12 cellular contexts compared by ENCODE assay signal in the genomic region with DNA sequence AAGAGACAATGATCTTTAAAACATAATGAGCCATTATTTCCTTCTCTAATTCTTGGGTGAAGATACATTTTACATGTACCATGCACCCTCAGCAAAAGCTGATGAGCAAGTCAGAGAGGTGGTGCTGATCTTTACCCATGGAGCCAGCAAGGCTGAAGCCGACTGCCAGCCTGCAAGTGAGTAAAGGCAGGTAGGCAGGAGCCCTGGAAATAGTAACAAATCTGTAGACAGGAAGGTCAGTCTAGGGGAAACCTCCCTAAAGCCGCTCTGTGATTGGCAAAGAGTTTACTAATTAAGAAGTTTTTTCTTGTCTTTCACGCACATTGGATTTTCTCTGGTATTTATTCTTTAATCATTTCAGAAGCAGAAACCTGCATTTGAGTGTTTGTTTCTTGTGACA.
"Had no signal": no experiment of that assay in that cellular context is flagged by ENCODE, and none has a peak within 500 bp of the region (broad histone marks: within the 10 kb centered on the region; RNA-seq: fewer than 3 reads in every experiment).

No MANE protein-coding gene starts in this region.

- DNase-seq: activated CD4-positive, alpha-beta T cell treated with anti-CD3 and anti-CD28 coated beads, Interleukin-2, amount 50 U/mL, for 1 hour; activated CD8-positive, alpha-beta memory T cell treated with anti-CD3 and anti-CD28 coated beads, Interleukin-2, amount 50 U/mL, for 48 hours; activated effector memory CD4-positive, alpha-beta T cell treated with anti-CD3 and anti-CD28 coated beads, Interleukin-2, amount 50 U/mL, for 16 hours; colonic mucosa; effector CD4-positive, alpha-beta T cell; kidney; pancreas; stimulated activated CD4-positive, alpha-beta T cell treated with anti-CD3 and anti-CD28 coated beads, Interleukin-4, amount 100 ng/mL, for 4 hours; tibial artery had no signal

- H3K27me3 ChIP-seq: cardiac muscle cell, colonic mucosa, pancreas, tibial artery had no signal

- H3K27ac ChIP-seq: cardiac muscle cell, colonic mucosa, epithelial cell of prostate, pancreas, SK-N-MC, tibial artery had no signal

- H3K4me3 ChIP-seq: cardiac muscle cell, colonic mucosa, pancreas, SK-N-MC, tibial artery had no signal

- H3K36me3 ChIP-seq: cardiac muscle cell, colonic mucosa, tibial artery had no signal

- H3K9me3 ChIP-seq: colonic mucosa, pancreas, tibial artery had no signal

- ATAC-seq: pancreas had no signal

- FAIRE-seq: kidney, pancreas had no signal

- H3K4me1 ChIP-seq: colonic mucosa, pancreas, tibial artery had no signal
